In genomic region chr10:59878289-59878688, GRCh38 we compare ENCODE assay signal across 25 cellular contexts. TPM values are rescaled to one million over a fixed set of nuclear protein-coding genes. Genes with fewer than 3 reads are reported as not detected.
DNase-seq lines count a peak whose midpoint lies in the region; ATAC-seq, FAIRE-seq and TF ChIP-seq lines count a peak whose summit lies in the region.
"Had no signal": no experiment of that assay in that cellular context is flagged by ENCODE, and none has a peak within 500 bp of the region (broad histone marks: within the 10 kb centered on the region; RNA-seq: fewer than 3 reads in every experiment).

No MANE protein-coding gene starts in this region.

- TF ChIP-seq CTCF in osteoblast (IDR thresholded peaks at IDR 0.05; ENCODE audit: extremely low read depth, low read depth, low read length) (no peak), coronary artery (IDR thresholded peaks at IDR 0.05) (no peak)

- no peak for TF ChIP-seq POLR2A in H54 (IDR thresholded peaks at IDR 0.05; ENCODE audit: low read depth, low read length)

- peaks cover 24% of the 10 kb centered on the region for H3K36me3 Mint-ChIP-seq in activated CD4-positive, alpha-beta T cell treated with anti-CD3 and anti-CD28 coated beads, Interleukin-2, amount 10 ng/mL, durations not matched to agents 24 days and 14 days (ENCODE audit: low read depth)
- H3K36me3 Mint-ChIP-seq in activated naive CD8-positive, alpha-beta T cell treated with anti-CD3 and anti-CD28 coated beads, Interleukin-2, amount 10 ng/mL, durations not matched to agents 7 days and 5 days = peaks cover 8% of the 10 kb centered on the region

- no peaks in the 10 kb centered on the region for H3K9me3 Mint-ChIP-seq in activated CD4-positive, alpha-beta T cell treated with anti-CD3 and anti-CD28 coated beads, Interleukin-2, amount 10 ng/mL, durations not matched to agents 24 days and 14 days
- no peaks in the 10 kb centered on the region for H3K9me3 Mint-ChIP-seq in activated naive CD8-positive, alpha-beta T cell treated with anti-CD3 and anti-CD28 coated beads, Interleukin-2, amount 10 ng/mL, durations not matched to agents 7 days and 5 days
- H3K9me3 Mint-ChIP-seq: endodermal cell had no signal

- no peak for DNase-seq in activated CD4-positive, alpha-beta T cell treated with anti-CD3 and anti-CD28 coated beads, Interleukin-2, amount 10 ng/mL, durations not matched to agents 24 days and 14 days
- DNase-seq in activated CD4-positive, alpha-beta T cell treated with anti-CD3 and anti-CD28 coated beads for 1 hour = no peak
- DNase-seq in H54 (ENCODE audit: insufficient read length, low spot score) = no peak
- DNase-seq in activated naive CD8-positive, alpha-beta T cell treated with anti-CD3 and anti-CD28 coated beads, Interleukin-2, amount 10 ng/mL, durations not matched to agents 7 days and 5 days = no peak
- DNase-seq in osteoblast (ENCODE audit: insufficient read length, low spot score, missing footprints) = no peak
- DNase-seq in AG20443 (ENCODE audit: low spot score) = no peak
- DNase-seq in coronary artery (ENCODE audit: low spot score) = no peak
- DNase-seq: activated CD4-positive, alpha-beta T cell treated with anti-CD3 and anti-CD28 coated beads, Interleukin-2, amount 50 U/mL, for 1 hour; Caco-2; cortex of kidney; endodermal cell; lower lobe of right lung; NCI-H1417 treated with DMSO at 0.1 percent for 48 hours; NCI-H510A; NK-92 treated with Interleukin-12 subunit alpha and Interleukin-12 subunit beta, amount 100 ng/mL, for 24 hours; Peyer's patch; spleen; stimulated activated CD4-positive, alpha-beta T cell treated with anti-CD3 and anti-CD28 coated beads, Interleukin-4, amount 100 ng/mL, for 4 hours; T-helper 2 cell had no signal

- intact Hi-C loops in activated CD4-positive, alpha-beta T cell treated with anti-CD3 and anti-CD28 coated beads, Interleukin-2, amount 10 ng/mL, durations not matched to agents 24 days and 14 days (cut with micrococcal nuclease) = loop anchor here (5.0 kb wide), 1 partner anchor 154 kb away; no protein-coding TSS in a partner anchor

- H3K79me2 ChIP-seq in osteoblast (ENCODE audit: insufficient read depth, low read length) = peaks cover 70% of the 10 kb centered on the region

- peaks cover 63% of the 10 kb centered on the region for H3K4me1 Mint-ChIP-seq in activated CD4-positive, alpha-beta T cell treated with anti-CD3 and anti-CD28 coated beads, Interleukin-2, amount 10 ng/mL, durations not matched to agents 24 days and 14 days
- peaks cover 42% of the 10 kb centered on the region for H3K4me1 Mint-ChIP-seq in activated naive CD8-positive, alpha-beta T cell treated with anti-CD3 and anti-CD28 coated beads, Interleukin-2, amount 10 ng/mL, durations not matched to agents 7 days and 5 days

- H2AFZ ChIP-seq in osteoblast (ENCODE audit: low read length) = no peak overlapping the region

- no peaks in the 10 kb centered on the region for H3K36me3 ChIP-seq in osteoblast (ENCODE audit: insufficient read depth, low read length)
- H3K36me3 ChIP-seq: breast epithelium, lower lobe of right lung, neutrophil, Peyer's patch, SJSA1, spleen had no signal

- H3K4me3 Mint-ChIP-seq in activated CD4-positive, alpha-beta T cell treated with anti-CD3 and anti-CD28 coated beads, Interleukin-2, amount 10 ng/mL, durations not matched to agents 24 days and 14 days = peak overlapping the region; percentile 54
- peak overlapping the region; percentile 10 for H3K4me3 Mint-ChIP-seq in activated naive CD8-positive, alpha-beta T cell treated with anti-CD3 and anti-CD28 coated beads, Interleukin-2, amount 10 ng/mL, durations not matched to agents 7 days and 5 days
- H3K4me3 Mint-ChIP-seq: endodermal cell, type B pancreatic cell had no signal

- H3K9me3 ChIP-seq in osteoblast (ENCODE audit: low read depth, low read length) = no peaks in the 10 kb centered on the region
- H3K9me3 ChIP-seq: breast epithelium, Caco-2, lower lobe of right lung, neutrophil, Peyer's patch, SJSA1, spleen had no signal

- no peaks in the 10 kb centered on the region for H4K20me1 ChIP-seq in osteoblast (ENCODE audit: insufficient read depth, low read length)

- H3K4me1 ChIP-seq in osteoblast (ENCODE audit: insufficient read depth, low read length) = peaks cover 23% of the 10 kb centered on the region
- H3K4me1 ChIP-seq: breast epithelium had no signal

- POLR2A ChIA-PET in activated naive CD8-positive, alpha-beta T cell treated with anti-CD3 and anti-CD28 coated beads, Interleukin-2, amount 10 ng/mL, durations not matched to agents 7 days and 5 days (lab: Charles Lee) = interaction anchor here (2.7 kb wide), 1 partner anchor 27 kb away, joined by 11 read pairs; the partner anchor contains the start of gene CCDC6

- no peak overlapping the region for H3K4me3 ChIP-seq in osteoblast (ENCODE audit: insufficient read depth, low read length)
- no peak overlapping the region for H3K4me3 ChIP-seq in coronary artery
- H3K4me3 ChIP-seq: breast epithelium, lower lobe of right lung, Peyer's patch, SJSA1, spleen had no signal

- no peaks in the 10 kb centered on the region for H3K27me3 Mint-ChIP-seq in activated CD4-positive, alpha-beta T cell treated with anti-CD3 and anti-CD28 coated beads, Interleukin-2, amount 10 ng/mL, durations not matched to agents 24 days and 14 days
- no peaks in the 10 kb centered on the region for H3K27me3 Mint-ChIP-seq in activated naive CD8-positive, alpha-beta T cell treated with anti-CD3 and anti-CD28 coated beads, Interleukin-2, amount 10 ng/mL, durations not matched to agents 7 days and 5 days
- H3K27me3 Mint-ChIP-seq: type B pancreatic cell had no signal

- H3K4me2 ChIP-seq in osteoblast (ENCODE audit: insufficient read depth, low read length) = no peak overlapping the region

- FAIRE-seq in H54 (lab: Jason Lieb, UNC) = peak; percentile 67
- FAIRE-seq: A204.1 had no signal

- H3K27ac Mint-ChIP-seq in activated CD4-positive, alpha-beta T cell treated with anti-CD3 and anti-CD28 coated beads, Interleukin-2, amount 10 ng/mL, durations not matched to agents 24 days and 14 days = peak overlapping the region; percentile 92
- H3K27ac Mint-ChIP-seq in activated naive CD8-positive, alpha-beta T cell treated with anti-CD3 and anti-CD28 coated beads, Interleukin-2, amount 10 ng/mL, durations not matched to agents 7 days and 5 days = no peak overlapping the region
- H3K27ac Mint-ChIP-seq: endodermal cell, type B pancreatic cell had no signal

- peak overlapping the region; percentile 71 for H3K27ac ChIP-seq in osteoblast (ENCODE audit: low read depth, low read length)
- peak overlapping the region in 1 of 2 donors; percentile 2 for H3K27ac ChIP-seq in coronary artery
- H3K27ac ChIP-seq: lower lobe of right lung, neutrophil, Peyer's patch, SJSA1, spleen had no signal

- no peak for ATAC-seq in activated naive CD8-positive, alpha-beta T cell treated with anti-CD3 and anti-CD28 coated beads, Interleukin-2, amount 10 ng/mL, durations not matched to agents 7 days and 5 days (ENCODE audit: low read depth)
- ATAC-seq in HG02885 (IDR thresholded peaks at IDR 0.05; ENCODE audit: poor library complexity, unreplicated experiment) = no peak

- H3K27me3 ChIP-seq in osteoblast (ENCODE audit: insufficient read depth, low read length) = no peaks in the 10 kb centered on the region
- H3K27me3 ChIP-seq: breast epithelium, neutrophil, Peyer's patch, SJSA1, spleen had no signal

RNA-seq across cellular contexts. Expression of gene CCDC6, which starts 28.1 kb away (rescaled TPM):
- total RNA-seq in activated CD4-positive, alpha-beta T cell treated with anti-CD3 and anti-CD28 coated beads, Interleukin-2, amount 10 ng/mL, durations not matched to agents 24 days and 14 days = 83.2 and 85.1 TPM in 2 replicates
- total RNA-seq in activated naive CD8-positive, alpha-beta T cell treated with anti-CD3 and anti-CD28 coated beads, Interleukin-2, amount 10 ng/mL, durations not matched to agents 7 days and 5 days = 10 to 100 TPM; 20.4 to 21.4 TPM
- 51.8 and 58.3 TPM in 2 replicates for total RNA-seq in osteoblast
